15 cellular contexts compared by ENCODE assay signal in genomic region chr1:226425004-226425378, GRCh38. TPM values are rescaled to one million over a fixed set of nuclear protein-coding genes. Genes with fewer than 3 reads are reported as not detected.
DNase-seq lines count a peak whose midpoint lies in the region; ATAC-seq and TF ChIP-seq lines count a peak whose summit lies in the region.
"Had no signal": no experiment of that assay in that cellular context is flagged by ENCODE, and none has a peak within 500 bp of the region (broad histone marks: within the 10 kb centered on the region; RNA-seq: fewer than 3 reads in every experiment).

No MANE protein-coding gene starts in this region.

- H3K4me2 ChIP-seq in DND-41 (ENCODE audit: insufficient read depth, low read length): peak overlapping the region; percentile 43; the same call in 1 of the 2 replicates
- H3K4me2 ChIP-seq in OCI-LY1 (ENCODE audit: low read length): peak overlapping the region; percentile 25

- POLR2A ChIA-PET in HEK293T (lab: Yijun Ruan, JAX): interaction anchor here (1.0 kb wide), 1 partner anchor 17 kb away, joined by 3 read pairs; no protein-coding TSS in a partner anchor

- H3K4me3 ChIP-seq in DND-41 (ENCODE audit: low read depth in 1 of 2, low read length in 2 of 2) (no peak overlapping the region), OCI-LY1 (ENCODE audit: low read depth, low read length, poor library complexity, severe bottlenecking) (no peak overlapping the region)

- no peaks in the 10 kb centered on the region for H3F3A ChIP-seq in OCI-LY1 (ENCODE audit: insufficient read depth, low read length)

- H3K36me3 Mint-ChIP-seq in memory B cell: no peaks in the 10 kb centered on the region
- no peaks in the 10 kb centered on the region for H3K36me3 Mint-ChIP-seq in activated T-helper 17 cell treated with anti-CD3 and anti-CD28 coated beads, Interleukin-2, amount 50 U/mL, for 72 hours (ENCODE audit: low read depth)
- H3K36me3 Mint-ChIP-seq: activated naive CD4-positive, alpha-beta T cell treated with anti-CD3 and anti-CD28 coated beads, Interleukin-2, amount 50 U/mL, for 72 hours had no signal

- H3K9ac ChIP-seq in DND-41 (ENCODE audit: low read depth, low read length): no peak overlapping the region
- no peak overlapping the region for H3K9ac ChIP-seq in OCI-LY1 (ENCODE audit: low read length)

- no peak for ATAC-seq in DND-41 (ENCODE audit: insufficient read depth, low read depth)
- peak; percentile 52 for ATAC-seq in GM21447 (IDR thresholded peaks at IDR 0.05; ENCODE audit: unreplicated experiment)
- ATAC-seq in memory B cell (ENCODE audit: low read depth): peak; percentile 10
- ATAC-seq in activated T-helper 17 cell treated with anti-CD3 and anti-CD28 coated beads, Interleukin-2, amount 50 U/mL, for 72 hours (replicated peaks): no peak

- H2AFZ ChIP-seq in DND-41 (ENCODE audit: low read depth, low read length) (no peak overlapping the region), OCI-LY1 (ENCODE audit: low read length) (no peak overlapping the region)

- TF ChIP-seq CTCF in DND-41 (IDR thresholded peaks at IDR 0.05; ENCODE audit: borderline replicate concordance, extremely low read depth, low read length, poor library complexity, severe bottlenecking) (no peak), OCI-LY1 (IDR thresholded peaks at IDR 0.05; ENCODE audit: low read length) (no peak)

- H3K27ac ChIP-seq in DND-41 (ENCODE audit: low read length) (peak overlapping the region; percentile 22; the same call in 1 of the 2 replicates), OCI-LY1 (ENCODE audit: low read depth, low read length, poor library complexity, severe bottlenecking) (no peak overlapping the region)
- H3K27ac ChIP-seq: heart right ventricle, VCaP had no signal

- no peaks in the 10 kb centered on the region for H3K9me3 Mint-ChIP-seq in memory B cell
- no peaks in the 10 kb centered on the region for H3K9me3 Mint-ChIP-seq in activated T-helper 17 cell treated with anti-CD3 and anti-CD28 coated beads, Interleukin-2, amount 50 U/mL, for 72 hours
- H3K9me3 Mint-ChIP-seq: activated CD4-positive, alpha-beta memory T cell treated with anti-CD3 and anti-CD28 coated beads, Interleukin-2, amount 10 ng/mL, durations not matched to agents 7 days and 5 days; activated naive CD4-positive, alpha-beta T cell treated with anti-CD3 and anti-CD28 coated beads, Interleukin-2, amount 50 U/mL, for 72 hours; H9; nephron had no signal

- CTCF ChIA-PET in HEK293T (lab: Yijun Ruan, JAX): interaction anchor here (0.6 to 4.6 kb wide), 10 partner anchors 9 to 300 kb away, joined by 3 to 27 read pairs (median 4); partner anchors contain the start of gene PARP1

- no peaks in the 10 kb centered on the region for H4K20me1 ChIP-seq in DND-41 (ENCODE audit: insufficient read depth, low read length)
- H4K20me1 ChIP-seq in OCI-LY1 (ENCODE audit: insufficient read depth, low read length): no peaks in the 10 kb centered on the region

- H3K4me3 Mint-ChIP-seq in memory B cell: no peak overlapping the region
- no peak overlapping the region for H3K4me3 Mint-ChIP-seq in activated T-helper 17 cell treated with anti-CD3 and anti-CD28 coated beads, Interleukin-2, amount 50 U/mL, for 72 hours
- H3K4me3 Mint-ChIP-seq: H9 had no signal

- no peaks in the 10 kb centered on the region for H3K27me3 Mint-ChIP-seq in memory B cell
- H3K27me3 Mint-ChIP-seq in activated T-helper 17 cell treated with anti-CD3 and anti-CD28 coated beads, Interleukin-2, amount 50 U/mL, for 72 hours: no peaks in the 10 kb centered on the region

- no peaks in the 10 kb centered on the region for H3K79me2 ChIP-seq in DND-41 (ENCODE audit: insufficient read depth, low read length)
- no peaks in the 10 kb centered on the region for H3K79me2 ChIP-seq in OCI-LY1 (ENCODE audit: insufficient read depth, low read length)

- H3K36me3 ChIP-seq in DND-41 (ENCODE audit: insufficient read depth, low read length) (no peaks in the 10 kb centered on the region), OCI-LY1 (ENCODE audit: insufficient read depth, low read length) (no peaks in the 10 kb centered on the region)
- H3K36me3 ChIP-seq: heart right ventricle had no signal

- DNase-seq in DND-41: no peak
- DNase-seq in memory B cell (ENCODE audit: low spot score in 2 of 2): no peak
- DNase-seq in dedifferentiated amniotic fluid mesenchymal stem cell (ENCODE audit: extremely low spot score): no peak
- DNase-seq in HEK293T (ENCODE audit: extremely low spot score): no peak
- DNase-seq: H9, heart right ventricle, NCI-H1048, NCI-H2029 had no signal

- H3K9me2 ChIP-seq in OCI-LY1 (ENCODE audit: low read depth, low read length): no peaks in the 10 kb centered on the region

- H3K27me3 ChIP-seq in DND-41 (ENCODE audit: insufficient read depth, low read length, poor library complexity) (no peaks in the 10 kb centered on the region), OCI-LY1 (ENCODE audit: insufficient read depth, low read length) (no peaks in the 10 kb centered on the region)

- H3K4me1 ChIP-seq in DND-41 (ENCODE audit: insufficient read depth, low read length) (peaks cover 60% of the 10 kb centered on the region), OCI-LY1 (ENCODE audit: insufficient read depth, low read length, severe bottlenecking) (peaks cover 32% of the 10 kb centered on the region)

- peaks cover 13% of the 10 kb centered on the region for H3K4me1 Mint-ChIP-seq in memory B cell
- H3K4me1 Mint-ChIP-seq in activated T-helper 17 cell treated with anti-CD3 and anti-CD28 coated beads, Interleukin-2, amount 50 U/mL, for 72 hours: no peaks in the 10 kb centered on the region

- H3K9me3 ChIP-seq in DND-41 (ENCODE audit: insufficient read depth, low read length, severe bottlenecking) (no peaks in the 10 kb centered on the region), OCI-LY1 (ENCODE audit: low read length) (no peaks in the 10 kb centered on the region)
- H3K9me3 ChIP-seq: heart right ventricle had no signal

- H3K27ac Mint-ChIP-seq in memory B cell: no peak overlapping the region
- H3K27ac Mint-ChIP-seq in activated T-helper 17 cell treated with anti-CD3 and anti-CD28 coated beads, Interleukin-2, amount 50 U/mL, for 72 hours: no peak overlapping the region
- H3K27ac Mint-ChIP-seq: H9 had no signal

TF ChIP-seq in HEK293T, 16 proteins besides CTCF, POLR2A, EP300 and RAD21:
- no peak for TF ChIP-seq ARNT (IDR thresholded peaks at IDR 0.05)
- TF ChIP-seq TARDBP (IDR thresholded peaks at IDR 0.05): no peak
- TF ChIP-seq SUZ12 (IDR thresholded peaks at IDR 0.05): no peak
- TF ChIP-seq FOXK2 (IDR thresholded peaks at IDR 0.05): no peak

RNA-seq across cellular contexts. Expression of gene PARP1, which starts 17.1 kb away (rescaled TPM):
- 100 to 1,000 TPM; 147 to 268 TPM for total RNA-seq in activated T-helper 17 cell treated with anti-CD3 and anti-CD28 coated beads, Interleukin-2, amount 50 U/mL, for 72 hours

Comparison
In these comparisons a context has a peak if more than half of its experiments do, and no peak if none do; other contexts are left out.
1. ATAC-seq: peak in GM21447 (single experiment) and memory B cell (single experiment); none in DND-41 (single experiment) and activated T-helper 17 cell treated with anti-CD3 and anti-CD28 coated beads, Interleukin-2, amount 50 U/mL, for 72 hours (single experiment).